9 cellular contexts compared by ENCODE assay signal in genomic region chr16:17379121-17379571, GRCh38.
DNase-seq lines count a peak whose midpoint lies in the region; ATAC-seq and TF ChIP-seq lines count a peak whose summit lies in the region.
"Had no signal": no experiment of that assay in that cellular context is flagged by ENCODE, and none has a peak within 500 bp of the region (broad histone marks: within the 10 kb centered on the region; RNA-seq: fewer than 3 reads in every experiment).

No MANE protein-coding gene starts in this region.

- H3K9me3 ChIP-seq in mesodermal cell (ENCODE audit: control insufficient read depth, low read length) (no peaks in the 10 kb centered on the region), testis (no peaks in the 10 kb centered on the region)

- no peaks in the 10 kb centered on the region for H3K36me3 ChIP-seq in mesodermal cell (ENCODE audit: control insufficient read depth, insufficient read depth, low read length)
- H3K36me3 ChIP-seq in testis (ENCODE audit: low read depth, missing control alignments), result no peaks in the 10 kb centered on the region

- DNase-seq in coronary artery (ENCODE audit: low spot score) (no peak), testis (peak; percentile 47), germinal center (ENCODE audit: low spot score) (no peak), SIG-M5 treated with dmso at 0.1 percent for 504 hours (lab: John Stamatoyannopoulos, UW; ENCODE audit: unreplicated experiment) (no peak), NCI-H1048 (lab: John Stamatoyannopoulos, UW) (no peak)
- DNase-seq: midbrain had no signal

- ATAC-seq in HG02588 (IDR thresholded peaks at IDR 0.05; ENCODE audit: unreplicated experiment), result no peak

- H3K27me3 Mint-ChIP-seq in IgD-negative memory B cell, result peaks cover 3% of the 10 kb centered on the region

- no peaks in the 10 kb centered on the region for H3K27me3 ChIP-seq in testis

- intact Hi-C loops in testis (cut with DNase I; ENCODE audit: low total_unique reads), result no loop called here

- TF ChIP-seq CTCF in coronary artery (IDR thresholded peaks at IDR 0.05) (no peak), testis (IDR thresholded peaks at IDR 0.05) (no peak)

- H3K36me3 Mint-ChIP-seq in IgD-negative memory B cell, result no peaks in the 10 kb centered on the region

- H3K27ac ChIP-seq in coronary artery (peak overlapping the region; percentile 43 to 76), mesodermal cell (ENCODE audit: low read depth, low read length, severe bottlenecking) (peak overlapping the region; percentile 18), testis (peak overlapping the region in 1 of 2 donors; percentile 71)

- H3K27ac Mint-ChIP-seq in IgD-negative memory B cell, result peak overlapping the region; percentile 43 to 86 (median 76)

- 45 to 61% methylated on average over 5 of the region's 7 CpGs for WGBS in mesodermal cell (ENCODE audit: insufficient coverage in 2 of 2), 2 experiments
- whole genome bisulfite sequencing in testis, 2 donors, result 48 to 54% methylated on average over 7 of the region's 7 CpGs

- TF ChIP-seq POLR2A in testis (IDR thresholded peaks at IDR 0.05), result no peak

- peaks cover 18% of the 10 kb centered on the region for H3K4me1 ChIP-seq in mesodermal cell (ENCODE audit: control insufficient read depth, insufficient read depth, low read length, poor library complexity, severe bottlenecking)
- H3K4me1 ChIP-seq in testis, result peaks cover 24% of the 10 kb centered on the region

- H3K9me3 Mint-ChIP-seq in IgD-negative memory B cell, result no peaks in the 10 kb centered on the region

- H3K4me3 Mint-ChIP-seq in IgD-negative memory B cell, result peak overlapping the region in 1 of 4 donors; percentile 47

- H3K4me3 ChIP-seq in coronary artery (no peak overlapping the region), mesodermal cell (ENCODE audit: extremely low read depth, insufficient read depth, low read length, poor library complexity, severe bottlenecking) (no peak overlapping the region), testis (no peak overlapping the region)

- H3K4me1 Mint-ChIP-seq in IgD-negative memory B cell, result peaks cover 38 to 57% (median 42%) of the 10 kb centered on the region in 3 donors
